In genomic region chr11:134823970-134824369, GRCh38 we compare ENCODE assay signal across 9 cellular contexts.
"Had no signal": no experiment of that assay in that cellular context is flagged by ENCODE, and none has a peak within 500 bp of the region (broad histone marks: within the 10 kb centered on the region; RNA-seq: fewer than 3 reads in every experiment).

No MANE protein-coding gene starts in this region.

- H3K4me3 ChIP-seq: GM23338 had no signal

- FAIRE-seq: H1, H54, HepG2 had no signal

- H3K27ac ChIP-seq: HL-60 had no signal

- H2AFZ ChIP-seq: GM23338 had no signal

- H3K4me2 ChIP-seq: GM23338 had no signal

- H3K36me3 Mint-ChIP-seq: IgD-negative memory B cell had no signal

- ATAC-seq: GM23338, HepG2 had no signal

- DNase-seq: H9, HCEC 1CT, KBM-7 had no signal

- H3K27ac Mint-ChIP-seq: GM23338, IgD-negative memory B cell had no signal

- H3K4me3 Mint-ChIP-seq: GM23338, H9, IgD-negative memory B cell had no signal
